7 cellular contexts compared by ENCODE assay signal in genomic region chr12:6778212-6778570, GRCh38. TPM values are rescaled to one million over a fixed set of nuclear protein-coding genes. Genes with fewer than 3 reads are reported as not detected.
DNase-seq lines count a peak whose midpoint lies in the region; ATAC-seq, FAIRE-seq and TF ChIP-seq lines count a peak whose summit lies in the region.

No MANE protein-coding gene starts in this region.

- TF ChIP-seq RAD21 in SK-N-SH (IDR thresholded peaks at IDR 0.05; ENCODE audit: low read length): no peak

- ATAC-seq in mucosa of descending colon: no peak
- no peak for ATAC-seq in activated CD4-positive, CD25-positive, alpha-beta regulatory T cell treated with anti-CD3 and anti-CD28 coated beads, Interleukin-2, amount 50 U/mL, for 24 hours

- H3K4me1 ChIP-seq in SK-N-SH (ENCODE audit: control insufficient read depth in 1 of 2, insufficient read depth in 2 of 2, low read depth in 1 of 2, low read length in 1 of 2) (peaks cover 0 to 8% of the 10 kb centered on the region in 2 experiments; a peak in 1 of 4 replicates), mucosa of descending colon (ENCODE audit: low read depth) (peaks cover 23% of the 10 kb centered on the region)

- peak; percentile 5 for FAIRE-seq in GM18507 (lab: Jason Lieb, UNC)

- CTCF ChIA-PET in SK-N-SH (lab: Yijun Ruan, JAX): interaction anchor here (0.6 to 15.2 kb wide), 27 partner anchors 9 to 164 kb away, joined by 3 to 343 read pairs (median 4); partner anchors contain the start of genes CD4, COPS7A, GPR162 and MLF2

- peak overlapping the region; percentile 79 for H3K4me2 ChIP-seq in SK-N-SH

- 94% methylated on average over 8 of the region's 14 CpGs for WGBS in SK-N-SH (ENCODE audit: low lambda C conversion rate)

- peak overlapping the region; percentile 18 to 52; a peak in 3 of 4 replicates for H3K27ac ChIP-seq in SK-N-SH (ENCODE audit: low read depth in 2 of 2, low read length in 1 of 2)

- H2AFZ ChIP-seq in SK-N-SH (ENCODE audit: low read depth): no peak overlapping the region

- POLR2A ChIA-PET in SK-N-SH (lab: Yijun Ruan, JAX): interaction anchor here (0.6 to 3.5 kb wide), 6 partner anchors 11 to 43 kb away, joined by 3 to 31 read pairs (median 4); partner anchors contain the start of genes GPR162, MLF2 and PTMS

- no peak overlapping the region for H3K9ac ChIP-seq in SK-N-SH

- H3K9me3 ChIP-seq in SK-N-SH: no peaks in the 10 kb centered on the region
- no peaks in the 10 kb centered on the region for H3K9me3 ChIP-seq in mucosa of descending colon

- TF ChIP-seq CTCF in SK-N-SH (IDR thresholded peaks at IDR 0.05) (no peak), fibroblast of villous mesenchyme (IDR thresholded peaks at IDR 0.05; ENCODE audit: insufficient read depth, low read depth, low read length) (no peak), mucosa of descending colon (IDR thresholded peaks at IDR 0.05) (no peak)

- intact Hi-C loops in posterior cingulate gyrus (cut with DNase I): loop anchor here (5.0 kb wide), 1 partner anchor 41 kb away; no protein-coding TSS in a partner anchor
- intact Hi-C loops in mucosa of descending colon (cut with DNase I, micrococcal nuclease): no loop called here

- DNase-seq in GM18507 (ENCODE audit: extremely low spot score, insufficient read length, low read depth): no peak
- DNase-seq in SK-N-SH: no peak
- no peak for DNase-seq in fibroblast of villous mesenchyme (ENCODE audit: low read depth)
- DNase-seq in posterior cingulate gyrus: peak in 9 of 10 donors; percentile 30 to 94 (median 63)
- no peak for DNase-seq in mucosa of descending colon
- DNase-seq in RKO (ENCODE audit: low spot score): no peak

- no peaks in the 10 kb centered on the region for H3K79me2 ChIP-seq in SK-N-SH (ENCODE audit: insufficient read depth)

- no peaks in the 10 kb centered on the region for H3K27me3 ChIP-seq in SK-N-SH (ENCODE audit: insufficient read depth)

- peaks cover 7% of the 10 kb centered on the region for H3F3A ChIP-seq in SK-N-SH (replicated peaks; ENCODE audit: insufficient read depth)

- TF ChIP-seq EP300 in SK-N-SH (IDR thresholded peaks at IDR 0.05; ENCODE audit: borderline replicate concordance in 1 of 2, low read depth in 1 of 2, low read length in 1 of 2): no peak

- peak overlapping the region in 1 of 2 experiments; percentile 59; a peak in 1 of 4 replicates for H3K4me3 ChIP-seq in SK-N-SH (ENCODE audit: low read depth in 2 of 2, low read length in 1 of 2)
- H3K4me3 ChIP-seq in fibroblast of villous mesenchyme (ENCODE audit: low read depth, low read length): peak overlapping the region; percentile 43
- H3K4me3 ChIP-seq in mucosa of descending colon: no peak overlapping the region

- H3K9me2 ChIP-seq in SK-N-SH: no peaks in the 10 kb centered on the region

- no peaks in the 10 kb centered on the region for H4K20me1 ChIP-seq in SK-N-SH (ENCODE audit: insufficient read depth)

- H3K36me3 ChIP-seq in SK-N-SH (replicated peaks in 1 of 2; ENCODE audit: control insufficient read depth in 1 of 2, insufficient read depth in 2 of 2, low read length in 1 of 2) (peaks cover 4 to 5% of the 10 kb centered on the region in 2 experiments), mucosa of descending colon (ENCODE audit: low read depth) (no peaks in the 10 kb centered on the region)

TF ChIP-seq in SK-N-SH, 30 proteins besides CTCF, POLR2A, EP300 and RAD21:
- TF ChIP-seq JUND (IDR thresholded peaks at IDR 0.05) (no peak), MEF2A (IDR thresholded peaks at IDR 0.05; ENCODE audit: borderline replicate concordance, low read depth) (no peak), USF1 (IDR thresholded peaks at IDR 0.05; ENCODE audit: borderline replicate concordance, low read depth) (no peak), FOXJ3 (CRISPR knock-in tag; IDR thresholded peaks at IDR 0.05) (no peak)

RNA-seq across cellular contexts. Expression of gene LAG3, which starts 5.9 kb away (rescaled TPM):
- 0.72 and 1.1 TPM in 2 replicates for polyA plus RNA-seq in SK-N-SH (2012; rRNA removed)
- 0.14 and 0.21 TPM in 2 replicates for polyA plus RNA-seq in SK-N-SH (2012; cell fraction: cytosol; rRNA removed)
- polyA plus RNA-seq in SK-N-SH (2012; cell fraction: nucleus; rRNA removed): 7.2 and 9.8 TPM in 2 replicates
- total RNA-seq in fibroblast of villous mesenchyme: 0.43 and 0.64 TPM in 2 replicates
- total RNA-seq in mucosa of descending colon: 1 to 10 TPM; 1.8 to 4.7 (median 2.1) TPM

RNA-seq across cellular contexts. Expression of gene CD4, which starts 11.1 kb away (rescaled TPM):
- 0.02 TPM in 1 of 2 replicates, not detected in the other for polyA plus RNA-seq in SK-N-SH (2012; rRNA removed)
- 0.01 TPM in 2 replicates for polyA plus RNA-seq in SK-N-SH (2012; cell fraction: cytosol; rRNA removed)
- polyA plus RNA-seq in SK-N-SH (2012; cell fraction: nucleus; rRNA removed): not detected in 2 replicates
- total RNA-seq in fibroblast of villous mesenchyme (1.7 and 1.9 TPM in 2 replicates), mucosa of descending colon (10 to 100 TPM in 2 of 3 donors, 1 to 10 TPM in 1; 8.9 to 16.5 (median 14.8) TPM)

RNA-seq across cellular contexts. Expression of gene PTMS, which starts 12.0 kb away (rescaled TPM):
- 391 and 661 TPM in 2 replicates for polyA plus RNA-seq in SK-N-SH (2012; rRNA removed)
- polyA plus RNA-seq in SK-N-SH (2012; cell fraction: cytosol; rRNA removed): 526 and 613 TPM in 2 replicates
- polyA plus RNA-seq in SK-N-SH (2012; cell fraction: nucleus; rRNA removed): 247 and 291 TPM in 2 replicates
- 150 and 167 TPM in 2 replicates for total RNA-seq in fibroblast of villous mesenchyme
- total RNA-seq in mucosa of descending colon: 100 to 1,000 TPM; 116 to 549 (median 122) TPM

RNA-seq across cellular contexts. Expression of gene MLF2, which starts 25.2 kb away (rescaled TPM):
- 535 and 624 TPM in 2 replicates for polyA plus RNA-seq in SK-N-SH (2012; rRNA removed)
- polyA plus RNA-seq in SK-N-SH (2012; cell fraction: cytosol; rRNA removed): 310 and 447 TPM in 2 replicates
- 217 and 351 TPM in 2 replicates for polyA plus RNA-seq in SK-N-SH (2012; cell fraction: nucleus; rRNA removed)
- total RNA-seq in fibroblast of villous mesenchyme: 160 and 229 TPM in 2 replicates
- 100 to 1,000 TPM; 136 to 177 (median 149) TPM for total RNA-seq in mucosa of descending colon

RNA-seq across cellular contexts. Expression of gene GPR162, which starts 43.4 kb away (rescaled TPM):
- 16.4 and 18.6 TPM in 2 replicates for polyA plus RNA-seq in SK-N-SH (2012; rRNA removed)
- 7.0 and 10.6 TPM in 2 replicates for polyA plus RNA-seq in SK-N-SH (2012; cell fraction: cytosol; rRNA removed)
- 32.2 and 35.7 TPM in 2 replicates for polyA plus RNA-seq in SK-N-SH (2012; cell fraction: nucleus; rRNA removed)
- 2.6 and 3.0 TPM in 2 replicates for total RNA-seq in fibroblast of villous mesenchyme
- total RNA-seq in mucosa of descending colon: 10 to 100 TPM in 1 of 3 donors, 1 to 10 TPM in 2; 1.7 to 18.6 (median 3.1) TPM

Comparison
In these comparisons a context has a peak if more than half of its experiments do, and no peak if none do; other contexts are left out.
1. DNase-seq: peak in posterior cingulate gyrus (9 of 10); none in GM18507 (single experiment), SK-N-SH (single experiment), fibroblast of villous mesenchyme (single experiment), mucosa of descending colon (0 of 3) and RKO (single experiment).